Comparison of ENCODE assay signal across 20 cellular contexts in genomic region chr1:75502776-75503175, GRCh38.
DNase-seq lines count a peak whose midpoint lies in the region; TF ChIP-seq lines count a peak whose summit lies in the region.
"Had no signal": no experiment of that assay in that cellular context is flagged by ENCODE, and none has a peak within 500 bp of the region (broad histone marks: within the 10 kb centered on the region; RNA-seq: fewer than 3 reads in every experiment).

No MANE protein-coding gene starts in this region.

- no peak overlapping the region for H3K4me3 ChIP-seq in retinal pigment epithelial cell (ENCODE audit: low read length)
- H3K4me3 ChIP-seq: cardiac muscle cell, MG63, ovary, tibial nerve had no signal

- in situ Hi-C loops in GM13976 (cut with MboI; ENCODE audit: low sequenced_read_pairs, unreplicated experiment) = no loop called here

- DNase-seq in HT1080 (ENCODE audit: low read depth) (peak; percentile 6), astrocyte of the hippocampus (ENCODE audit: low read depth, low spot score) (peak; percentile 89), fibroblast of gingiva (ENCODE audit: low read depth) (peak; percentile 31), retinal pigment epithelial cell (ENCODE audit: low read depth) (peak; percentile 76), GM13976 (ENCODE audit: low spot score) (no peak), cerebellar cortex (ENCODE audit: low spot score) (no peak), SKM-1 (lab: John Stamatoyannopoulos, UW; ENCODE audit: unreplicated experiment) (no peak)
- DNase-seq: activated CD8-positive, alpha-beta memory T cell treated with anti-CD3 and anti-CD28 coated beads, Interleukin-2, amount 10 ng/mL, durations not matched to agents 7 days and 5 days; activated naive CD8-positive, alpha-beta T cell treated with anti-CD3 and anti-CD28 coated beads for 36 hours; AML-193; MG63; naive B cell; NCI-H1436 treated with DMSO at 0.1 percent for 48 hours; NCI-H774; ovary; PC-3; stimulated activated CD4-positive, alpha-beta T cell treated with anti-CD3 and anti-CD28 coated beads, Interleukin-2, amount 100 ng/mL, for 24 hours; stimulated activated naive CD4-positive, alpha-beta T cell treated with Interleukin-2 at 50 U/mL for 16 hours had no signal

- no peak for TF ChIP-seq CTCF in retinal pigment epithelial cell (conservative IDR thresholded peaks at IDR 0.05; ENCODE audit: low read depth, low read length)
- no peak for TF ChIP-seq CTCF in GM13976 (IDR thresholded peaks at IDR 0.05; ENCODE audit: borderline replicate concordance, control extremely low read depth, extremely low read depth, insufficient read depth, missing control alignments)

Comparison
In these comparisons a context has a peak if more than half of its experiments do, and no peak if none do; other contexts are left out.
1. DNase-seq: peak in HT1080 (single experiment), astrocyte of the hippocampus (single experiment), fibroblast of gingiva (single experiment) and retinal pigment epithelial cell (single experiment); none in GM13976 (single experiment), cerebellar cortex (single experiment) and SKM-1 (single experiment).